In the genomic region with DNA sequence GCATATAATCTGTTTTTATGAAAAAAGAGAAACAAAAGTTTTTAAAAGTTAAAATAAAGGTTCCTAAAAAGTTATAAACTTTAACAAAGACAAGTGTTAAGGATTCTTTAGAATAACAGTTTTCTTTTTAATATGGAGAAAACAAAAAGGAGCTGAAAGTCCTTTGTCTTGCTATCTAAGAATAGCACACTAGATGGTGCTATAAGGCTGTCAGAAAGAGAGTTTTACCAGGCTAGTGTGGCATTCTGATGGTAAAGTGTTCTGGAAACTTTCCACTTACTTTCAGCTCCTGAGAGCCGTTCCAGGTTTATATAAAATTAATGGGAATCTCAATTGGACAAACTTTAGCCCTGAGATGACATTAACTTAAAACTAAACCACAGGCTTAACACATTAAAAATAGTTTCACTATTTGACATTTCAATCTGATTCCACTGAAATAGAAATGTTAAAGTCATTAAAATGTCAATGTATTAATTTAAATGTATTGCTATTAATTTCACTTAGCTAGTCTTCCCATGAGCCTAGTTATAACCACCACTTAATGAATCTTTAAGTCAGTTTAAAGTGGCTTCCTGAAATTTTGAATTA, we compare ENCODE assay signal across 8 cellular contexts. TPM values are rescaled to one million over a fixed set of nuclear protein-coding genes. Genes with fewer than 3 reads are reported as not detected.
DNase-seq lines count a peak whose midpoint lies in the region; ATAC-seq, FAIRE-seq and TF ChIP-seq lines count a peak whose summit lies in the region.

No MANE protein-coding gene starts in this region.

- no peak overlapping the region for H3K4me2 ChIP-seq in astrocyte (ENCODE audit: low read length)

- H3K9me3 ChIP-seq in astrocyte (ENCODE audit: insufficient read depth, low read depth, low read length): no peaks in the 10 kb centered on the region
- H3K9me3 ChIP-seq in kidney (ENCODE audit: control insufficient read depth in 1 of 2, low read length in 2 of 2): no peaks in the 10 kb centered on the region

- no peaks in the 10 kb centered on the region for H3K36me3 Mint-ChIP-seq in activated CD8-positive, alpha-beta T cell treated with anti-CD3 and anti-CD28 coated beads for 36 hours (ENCODE audit: low read depth)
- peaks cover 7% of the 10 kb centered on the region for H3K36me3 Mint-ChIP-seq in activated CD8-positive, alpha-beta T cell treated with anti-CD3 and anti-CD28 coated beads, Interleukin-2, amount 10 ng/mL, durations not matched to agents 7 days and 5 days (ENCODE audit: low read depth)
- H3K36me3 Mint-ChIP-seq in astrocyte (ENCODE audit: low read depth, unreplicated experiment): no peaks in the 10 kb centered on the region

- no peak for ATAC-seq in activated CD8-positive, alpha-beta T cell treated with anti-CD3 and anti-CD28 coated beads for 36 hours
- ATAC-seq in activated CD8-positive, alpha-beta T cell treated with anti-CD3 and anti-CD28 coated beads, Interleukin-2, amount 10 ng/mL, durations not matched to agents 7 days and 5 days: no peak
- ATAC-seq in HG03354 (IDR thresholded peaks at IDR 0.05; ENCODE audit: poor library complexity, severe bottlenecking, unreplicated experiment): no peak

- H3K9ac ChIP-seq in astrocyte (ENCODE audit: low read length) (no peak overlapping the region), kidney (ENCODE audit: low read length in 2 of 2) (no peak overlapping the region)

- no peaks in the 10 kb centered on the region for H3K9me3 Mint-ChIP-seq in activated CD8-positive, alpha-beta T cell treated with anti-CD3 and anti-CD28 coated beads for 36 hours
- H3K9me3 Mint-ChIP-seq in activated CD8-positive, alpha-beta T cell treated with anti-CD3 and anti-CD28 coated beads, Interleukin-2, amount 10 ng/mL, durations not matched to agents 7 days and 5 days (ENCODE audit: insufficient read depth): no peaks in the 10 kb centered on the region
- H3K9me3 Mint-ChIP-seq in astrocyte (ENCODE audit: unreplicated experiment): no peaks in the 10 kb centered on the region

- no peak overlapping the region for H2AFZ ChIP-seq in astrocyte (ENCODE audit: low read depth, low read length)

- POLR2A ChIA-PET in activated CD8-positive, alpha-beta T cell treated with anti-CD3 and anti-CD28 coated beads for 36 hours (lab: Charles Lee): interaction anchor here (0.9 to 2.1 kb wide), 2 partner anchors 270 to 462 kb away, joined by 3 to 4 read pairs; no protein-coding TSS in a partner anchor
- POLR2A ChIA-PET in activated CD8-positive, alpha-beta T cell treated with anti-CD3 and anti-CD28 coated beads, Interleukin-2, amount 10 ng/mL, durations not matched to agents 7 days and 5 days (lab: Charles Lee): no interaction called here

- no peak overlapping the region for H3K27ac Mint-ChIP-seq in activated CD8-positive, alpha-beta T cell treated with anti-CD3 and anti-CD28 coated beads for 36 hours
- no peak overlapping the region for H3K27ac Mint-ChIP-seq in activated CD8-positive, alpha-beta T cell treated with anti-CD3 and anti-CD28 coated beads, Interleukin-2, amount 10 ng/mL, durations not matched to agents 7 days and 5 days
- no peak overlapping the region for H3K27ac Mint-ChIP-seq in astrocyte (ENCODE audit: unreplicated experiment)

- H3K4me1 ChIP-seq in astrocyte (ENCODE audit: insufficient read depth, low read length): peaks cover 11% of the 10 kb centered on the region
- peaks cover 2 to 5% of the 10 kb centered on the region in 2 donors for H3K4me1 ChIP-seq in kidney (ENCODE audit: control insufficient read depth in 1 of 2, insufficient read depth in 1 of 2, low read depth in 1 of 2, low read length in 2 of 2)

- no peaks in the 10 kb centered on the region for H3K27me3 Mint-ChIP-seq in activated CD8-positive, alpha-beta T cell treated with anti-CD3 and anti-CD28 coated beads for 36 hours
- no peaks in the 10 kb centered on the region for H3K27me3 Mint-ChIP-seq in activated CD8-positive, alpha-beta T cell treated with anti-CD3 and anti-CD28 coated beads, Interleukin-2, amount 10 ng/mL, durations not matched to agents 7 days and 5 days (ENCODE audit: low read depth)
- no peaks in the 10 kb centered on the region for H3K27me3 Mint-ChIP-seq in astrocyte (ENCODE audit: low read depth, unreplicated experiment)

- intact Hi-C loops in activated CD8-positive, alpha-beta T cell treated with anti-CD3 and anti-CD28 coated beads for 36 hours (cut with micrococcal nuclease): loop anchor here (10.0 kb wide), 1 partner anchor 261 kb away; no protein-coding TSS in a partner anchor
- intact Hi-C loops in kidney (cut with DNase I): no loop called here

- H3K36me3 ChIP-seq in astrocyte (ENCODE audit: insufficient read depth, low read length) (no peaks in the 10 kb centered on the region), kidney (ENCODE audit: control insufficient read depth in 1 of 2, insufficient read depth in 2 of 2, low read length in 2 of 2) (no peaks in the 10 kb centered on the region)

- CTCF ChIA-PET in activated CD8-positive, alpha-beta T cell treated with anti-CD3 and anti-CD28 coated beads for 36 hours (lab: Charles Lee): interaction anchor here (0.6 to 9.1 kb wide), 74 partner anchors 9 to 843 kb away, joined by 3 to 139 read pairs (median 5); no protein-coding TSS in a partner anchor
- CTCF ChIA-PET in activated CD8-positive, alpha-beta T cell treated with anti-CD3 and anti-CD28 coated beads, Interleukin-2, amount 10 ng/mL, durations not matched to agents 7 days and 5 days (lab: Charles Lee): interaction anchor here (0.5 to 7.0 kb wide), 66 partner anchors 9 to 1672 kb away, joined by 3 to 113 read pairs (median 5); no protein-coding TSS in a partner anchor

- no peak for DNase-seq in activated CD8-positive, alpha-beta T cell treated with anti-CD3 and anti-CD28 coated beads for 36 hours
- no peak for DNase-seq in activated CD8-positive, alpha-beta T cell treated with anti-CD3 and anti-CD28 coated beads, Interleukin-2, amount 10 ng/mL, durations not matched to agents 7 days and 5 days
- DNase-seq in NCI-H1694 (lab: John Stamatoyannopoulos, UW): peak; percentile 56
- DNase-seq in astrocyte (ENCODE audit: low read depth): peak; percentile 31
- no peak for DNase-seq in kidney
- DNase-seq in urothelium cell line (ENCODE audit: low spot score): peak; percentile 39
- no peak for DNase-seq in activated CD8-positive, alpha-beta memory T cell treated with anti-CD3 and anti-CD28 coated beads, Interleukin-2, amount 50 U/mL, for 48 hours

- H3K4me3 Mint-ChIP-seq in activated CD8-positive, alpha-beta T cell treated with anti-CD3 and anti-CD28 coated beads for 36 hours: no peak overlapping the region
- H3K4me3 Mint-ChIP-seq in activated CD8-positive, alpha-beta T cell treated with anti-CD3 and anti-CD28 coated beads, Interleukin-2, amount 10 ng/mL, durations not matched to agents 7 days and 5 days: no peak overlapping the region
- no peak overlapping the region for H3K4me3 Mint-ChIP-seq in astrocyte (ENCODE audit: unreplicated experiment)

- H3K79me2 ChIP-seq in astrocyte (ENCODE audit: insufficient read depth, low read length): peaks cover 3% of the 10 kb centered on the region

- peaks cover 28% of the 10 kb centered on the region for H3K4me1 Mint-ChIP-seq in activated CD8-positive, alpha-beta T cell treated with anti-CD3 and anti-CD28 coated beads for 36 hours (ENCODE audit: low read depth)
- H3K4me1 Mint-ChIP-seq in activated CD8-positive, alpha-beta T cell treated with anti-CD3 and anti-CD28 coated beads, Interleukin-2, amount 10 ng/mL, durations not matched to agents 7 days and 5 days (ENCODE audit: low read depth): peaks cover 21% of the 10 kb centered on the region
- H3K4me1 Mint-ChIP-seq in astrocyte (ENCODE audit: low read depth, unreplicated experiment): peaks cover 6% of the 10 kb centered on the region

- peak; percentile 89 for TF ChIP-seq CTCF in activated CD8-positive, alpha-beta T cell treated with anti-CD3 and anti-CD28 coated beads for 36 hours (IDR thresholded peaks at IDR 0.05)
- TF ChIP-seq CTCF in astrocyte (IDR thresholded peaks at IDR 0.05; ENCODE audit: insufficient read depth, low read depth, low read length) (peak; percentile 79), kidney (IDR thresholded peaks at IDR 0.05; ENCODE audit: borderline replicate concordance, extremely low read depth, insufficient read depth) (peak; percentile 74)

- H4K20me1 ChIP-seq in astrocyte (ENCODE audit: insufficient read depth, low read length): no peaks in the 10 kb centered on the region

- H3K4me3 ChIP-seq in astrocyte (ENCODE audit: insufficient read depth, low read depth, low read length): no peak overlapping the region
- no peak overlapping the region for H3K4me3 ChIP-seq in kidney (ENCODE audit: low read length in 2 of 2)

- H3K27ac ChIP-seq in astrocyte (ENCODE audit: low read depth, low read length): no peak overlapping the region
- no peak overlapping the region for H3K27ac ChIP-seq in kidney (ENCODE audit: low read depth in 2 of 2, low read length in 2 of 2)

- no peaks in the 10 kb centered on the region for H3K27me3 ChIP-seq in astrocyte (ENCODE audit: insufficient read depth, low read length)

- FAIRE-seq in astrocyte (lab: Jason Lieb, UNC): no peak
- peak; percentile 98 for FAIRE-seq in kidney (lab: Jason Lieb, UNC)
- no peak for FAIRE-seq in urothelium cell line (lab: Jason Lieb, UNC)

RNA-seq across cellular contexts. Expression of a gene that starts 3.7 kb away (rescaled TPM):
- 1 to 10 TPM; 1.3 to 1.4 TPM for total RNA-seq in activated CD8-positive, alpha-beta T cell treated with anti-CD3 and anti-CD28 coated beads for 36 hours
- total RNA-seq in activated CD8-positive, alpha-beta T cell treated with anti-CD3 and anti-CD28 coated beads, Interleukin-2, amount 10 ng/mL, durations not matched to agents 7 days and 5 days: 1 to 10 TPM; 2.4 to 2.6 TPM
- total RNA-seq in astrocyte: 0.54 and 0.55 TPM in 2 replicates
- 1.3 TPM for total RNA-seq in kidney
- polyA plus RNA-seq in kidney (ENCODE audit: insufficient read depth, low read depth, low replicate concordance): 0.86 TPM

RNA-seq across cellular contexts. Expression of a gene that starts 4.0 kb away (rescaled TPM):
- total RNA-seq in activated CD8-positive, alpha-beta T cell treated with anti-CD3 and anti-CD28 coated beads for 36 hours: 1 to 10 TPM; 2.9 to 3.5 TPM
- total RNA-seq in activated CD8-positive, alpha-beta T cell treated with anti-CD3 and anti-CD28 coated beads, Interleukin-2, amount 10 ng/mL, durations not matched to agents 7 days and 5 days: 1 to 10 TPM; 2.2 to 2.6 TPM
- total RNA-seq in astrocyte: 2.5 and 2.9 TPM in 2 replicates
- total RNA-seq in kidney: 5.9 TPM
- polyA plus RNA-seq in kidney (ENCODE audit: insufficient read depth, low read depth, low replicate concordance): 0.95 TPM

Comparison
In these comparisons a context has a peak if more than half of its experiments do, and no peak if none do; other contexts are left out.
1. DNase-seq: peak in NCI-H1694 (single experiment), astrocyte (single experiment) and urothelium cell line (single experiment); none in activated CD8-positive, alpha-beta T cell treated with anti-CD3 and anti-CD28 coated beads for 36 hours (single experiment), activated CD8-positive, alpha-beta T cell treated with anti-CD3 and anti-CD28 coated beads, Interleukin-2, amount 10 ng/mL, durations not matched to agents 7 days and 5 days (single experiment), kidney (single experiment) and activated CD8-positive, alpha-beta memory T cell treated with anti-CD3 and anti-CD28 coated beads, Interleukin-2, amount 50 U/mL, for 48 hours (single experiment).
2. Peak in every context shown above with its lines, with median percentiles within 50 percentile points of each other: CTCF ChIP-seq.